32 cellular contexts compared by ENCODE assay signal in the genomic region with DNA sequence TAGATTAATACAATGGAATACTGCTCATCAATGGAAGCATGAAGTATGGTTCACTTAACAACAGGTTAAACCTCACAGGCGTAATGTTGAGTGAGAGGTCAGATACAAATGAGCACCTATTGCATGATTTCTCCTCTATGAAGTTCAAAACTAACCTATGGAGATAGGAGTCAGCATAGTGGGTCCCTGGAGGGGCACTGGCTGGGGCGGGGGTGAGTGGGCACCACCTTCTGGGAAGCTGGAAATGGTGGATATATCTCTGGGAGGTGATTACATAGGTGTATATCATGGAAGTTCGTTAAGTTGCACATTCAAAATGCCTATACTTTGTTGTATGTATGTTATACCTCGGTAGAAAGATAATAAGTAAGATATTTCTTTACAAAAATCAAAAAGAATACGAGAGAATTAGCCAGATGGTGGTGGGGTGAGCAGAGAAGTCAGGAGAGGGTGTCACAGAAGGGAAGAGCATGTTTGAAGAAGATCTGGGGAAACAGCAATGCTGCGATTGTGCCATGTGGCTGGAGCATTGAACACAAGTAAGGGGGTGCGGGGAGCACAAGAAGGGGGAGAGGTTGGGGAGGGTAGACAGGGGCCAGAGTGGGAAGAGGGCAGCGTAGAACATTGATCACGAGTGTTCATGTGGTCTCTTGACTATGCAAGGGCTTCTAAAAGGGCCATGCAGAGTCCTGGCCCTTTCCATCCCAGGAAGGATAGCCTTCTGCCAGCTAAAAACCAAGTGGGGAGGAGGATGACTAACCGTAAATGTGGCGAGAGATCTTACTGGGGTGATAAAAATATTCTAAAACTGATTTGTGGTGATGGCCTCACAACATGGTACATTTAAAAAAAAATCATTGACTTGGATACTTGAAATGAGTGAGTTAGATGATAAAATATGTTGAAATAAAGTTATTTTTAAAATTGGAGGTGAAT. TPM values are rescaled to one million over a fixed set of nuclear protein-coding genes. Genes with fewer than 3 reads are reported as not detected.
DNase-seq lines count a peak whose midpoint lies in the region; ATAC-seq and TF ChIP-seq lines count a peak whose summit lies in the region.
"Had no signal": no experiment of that assay in that cellular context is flagged by ENCODE, and none has a peak within 500 bp of the region (broad histone marks: within the 10 kb centered on the region; RNA-seq: fewer than 3 reads in every experiment).

No MANE protein-coding gene starts in this region.

- no peak overlapping the region for H3K9ac ChIP-seq in mesenchymal stem cell (ENCODE audit: low read length)

- H2AFZ ChIP-seq in mesenchymal stem cell (ENCODE audit: low read depth, low read length) = no peak overlapping the region

- CTCF ChIA-PET in activated CD8-positive, alpha-beta memory T cell treated with anti-CD3 and anti-CD28 coated beads, Interleukin-2, amount 10 ng/mL, durations not matched to agents 7 days and 5 days (lab: Charles Lee) = no interaction called here
- CTCF ChIA-PET in Calu3 (lab: Charles Lee) = no interaction called here

- H3K27me3 Mint-ChIP-seq in activated CD8-positive, alpha-beta memory T cell treated with anti-CD3 and anti-CD28 coated beads, Interleukin-2, amount 10 ng/mL, durations not matched to agents 7 days and 5 days = peaks cover 8% of the 10 kb centered on the region
- no peaks in the 10 kb centered on the region for H3K27me3 Mint-ChIP-seq in Calu3 (ENCODE audit: unreplicated experiment)
- H3K27me3 Mint-ChIP-seq: activated naive CD8-positive, alpha-beta T cell treated with anti-CD3 and anti-CD28 coated beads for 36 hours; CD4-positive, alpha-beta memory T cell; effector memory CD8-positive, alpha-beta T cell; stimulated activated memory B cell treated with anti-CD40 and anti-IgM and Interleukin-4, amounts not matched to agents 10 μg/mL and 1 μg/mL and 100 μg/mL, for 72 hours had no signal

- H2BK120ac ChIP-seq in mesenchymal stem cell (ENCODE audit: low read depth, low read length) = no peak overlapping the region

- peaks cover 0 to 45% of the 10 kb centered on the region in 2 experiments for H3K36me3 ChIP-seq in mesenchymal stem cell (ENCODE audit: control insufficient read depth in 1 of 2, insufficient read depth in 2 of 2, low read depth in 1 of 2, low read length in 2 of 2)
- H3K36me3 ChIP-seq: colonic mucosa, left lung, upper lobe of right lung had no signal

- H4K91ac ChIP-seq in mesenchymal stem cell (ENCODE audit: low read length) = no peak overlapping the region

- H3K4me1 Mint-ChIP-seq in activated CD8-positive, alpha-beta memory T cell treated with anti-CD3 and anti-CD28 coated beads, Interleukin-2, amount 10 ng/mL, durations not matched to agents 7 days and 5 days = no peaks in the 10 kb centered on the region
- peaks cover 15% of the 10 kb centered on the region for H3K4me1 Mint-ChIP-seq in Calu3 (ENCODE audit: low read depth, unreplicated experiment)
- H3K4me1 Mint-ChIP-seq: CD4-positive, alpha-beta memory T cell; mesothelial cell of epicardium; stimulated activated memory B cell treated with anti-CD40 and anti-IgM and Interleukin-4, amounts not matched to agents 10 μg/mL and 1 μg/mL and 100 μg/mL, for 72 hours; T-cell had no signal

- H2BK5ac ChIP-seq in mesenchymal stem cell (ENCODE audit: low read depth, low read length, poor library complexity, severe bottlenecking) = no peak overlapping the region

- H3K9me3 ChIP-seq in mesenchymal stem cell (ENCODE audit: control insufficient read depth, low read length) = no peaks in the 10 kb centered on the region
- H3K9me3 ChIP-seq: colonic mucosa, left lung, upper lobe of right lung had no signal

- H3K27ac Mint-ChIP-seq in activated CD8-positive, alpha-beta memory T cell treated with anti-CD3 and anti-CD28 coated beads, Interleukin-2, amount 10 ng/mL, durations not matched to agents 7 days and 5 days = no peak overlapping the region
- no peak overlapping the region for H3K27ac Mint-ChIP-seq in Calu3 (ENCODE audit: unreplicated experiment)
- H3K27ac Mint-ChIP-seq: activated naive CD8-positive, alpha-beta T cell treated with anti-CD3 and anti-CD28 coated beads for 36 hours; activated T-helper 2 cell treated with anti-CD3 and anti-CD28 coated beads, Interferon-gamma antibody, Interleukin-2, Interleukin-4, amounts not matched to agents 10 μg/mL and 5 μg/mL and 100 μg/mL, durations not matched to agents 14 hours and 24 hours and 36 hours; effector memory CD8-positive, alpha-beta T cell; mesothelial cell of epicardium; naive thymus-derived CD4-positive, alpha-beta T cell; stimulated activated memory B cell treated with anti-CD40 and anti-IgM and Interleukin-4, amounts not matched to agents 10 μg/mL and 1 μg/mL and 100 μg/mL, for 72 hours; T-cell had no signal

- no peak for ATAC-seq in activated CD8-positive, alpha-beta memory T cell treated with anti-CD3 and anti-CD28 coated beads, Interleukin-2, amount 10 ng/mL, durations not matched to agents 7 days and 5 days
- ATAC-seq in HG03039 (IDR thresholded peaks at IDR 0.05; ENCODE audit: unreplicated experiment) = no peak
- ATAC-seq: effector memory CD8-positive, alpha-beta T cell; GM12878; left lung had no signal

- no peak for TF ChIP-seq CTCF in Calu3 (IDR thresholded peaks at IDR 0.05; ENCODE audit: unreplicated experiment)

- H3K79me1 ChIP-seq in mesenchymal stem cell (replicated peaks; ENCODE audit: low read length, poor library complexity, severe bottlenecking) = peaks cover 14% of the 10 kb centered on the region

- no peak overlapping the region for H2BK15ac ChIP-seq in mesenchymal stem cell (ENCODE audit: low read depth, poor library complexity, severe bottlenecking)

- intact Hi-C loops in Calu3 (cut with micrococcal nuclease; ENCODE audit: unreplicated experiment) = no loop called here

- no peak overlapping the region for H3K4me3 ChIP-seq in mesenchymal stem cell (ENCODE audit: insufficient read depth in 1 of 2, low read depth in 1 of 2, low read length in 2 of 2)
- H3K4me3 ChIP-seq: colonic mucosa, GM12878, left lung, upper lobe of right lung had no signal

- WGBS in mesenchymal stem cell = 92% methylated on average over 9 of the region's 11 CpGs

- no peak overlapping the region for H3K18ac ChIP-seq in mesenchymal stem cell (ENCODE audit: low read depth in 1 of 2, low read length in 2 of 2)

- H3K36me3 Mint-ChIP-seq in activated CD8-positive, alpha-beta memory T cell treated with anti-CD3 and anti-CD28 coated beads, Interleukin-2, amount 10 ng/mL, durations not matched to agents 7 days and 5 days = no peaks in the 10 kb centered on the region
- H3K36me3 Mint-ChIP-seq in Calu3 (ENCODE audit: insufficient read depth, unreplicated experiment) = no peaks in the 10 kb centered on the region
- H3K36me3 Mint-ChIP-seq: activated naive CD8-positive, alpha-beta T cell treated with anti-CD3 and anti-CD28 coated beads for 36 hours; CD4-positive, alpha-beta memory T cell; mesothelial cell of epicardium; stimulated activated memory B cell treated with anti-CD40 and anti-IgM and Interleukin-4, amounts not matched to agents 10 μg/mL and 1 μg/mL and 100 μg/mL, for 72 hours; T-cell had no signal

- H4K8ac ChIP-seq in mesenchymal stem cell (ENCODE audit: low read length) = peak overlapping the region; percentile 19

- no peaks in the 10 kb centered on the region for H3K27me3 ChIP-seq in mesenchymal stem cell (ENCODE audit: control insufficient read depth in 1 of 2, insufficient read depth in 1 of 2, low read length in 2 of 2)
- H3K27me3 ChIP-seq: colonic mucosa, left lung, upper lobe of right lung had no signal

- no peak overlapping the region for H3K27ac ChIP-seq in mesenchymal stem cell (ENCODE audit: low read length, poor library complexity, severe bottlenecking)
- H3K27ac ChIP-seq: colonic mucosa, left lung, upper lobe of right lung had no signal

- peak; percentile 26 for DNase-seq in activated CD8-positive, alpha-beta memory T cell treated with anti-CD3 and anti-CD28 coated beads for 24 hours
- no peak for DNase-seq in activated CD8-positive, alpha-beta memory T cell treated with anti-CD3 and anti-CD28 coated beads, Interleukin-2, amount 50 U/mL, for 4 hours
- peak; percentile 38 for DNase-seq in activated CD8-positive, alpha-beta memory T cell treated with anti-CD3 and anti-CD28 coated beads, Interleukin-2, amount 10 ng/mL, durations not matched to agents 7 days and 5 days
- DNase-seq in mesenchymal stem cell (no peak), ureter (ENCODE audit: low spot score) (peak; percentile 7), Calu3 (no peak), dermis blood vessel endothelial cell (no peak)
- DNase-seq: activated CD4-positive, alpha-beta T cell treated with anti-CD3 and anti-CD28 coated beads, Interleukin-2, amount 50 U/mL, for 1 hour; activated CD4-positive, CD25-positive, alpha-beta regulatory T cell; activated naive CD8-positive, alpha-beta T cell treated with anti-CD3 and anti-CD28 coated beads for 36 hours; aorta; colonic mucosa; DMS 273 treated with DMSO at 0.1 percent for 48 hours; effector memory CD8-positive, alpha-beta T cell; left lung; NCI-H1092 treated with DMSO at 0.1 percent for 48 hours; NCI-H1694 treated with DMSO at 0.1 percent for 48 hours; NCI-H446 treated with DMSO at 0.1 percent for 48 hours; NCI-H774; nucleus accumbens; substantia nigra; upper lobe of right lung had no signal

- H3K23ac ChIP-seq in mesenchymal stem cell (ENCODE audit: low read length in 2 of 2) = no peak overlapping the region

- no peak overlapping the region for H3K4me3 Mint-ChIP-seq in activated CD8-positive, alpha-beta memory T cell treated with anti-CD3 and anti-CD28 coated beads, Interleukin-2, amount 10 ng/mL, durations not matched to agents 7 days and 5 days
- H3K4me3 Mint-ChIP-seq in Calu3 (ENCODE audit: low read depth, unreplicated experiment) = no peak overlapping the region
- H3K4me3 Mint-ChIP-seq: activated naive CD8-positive, alpha-beta T cell treated with anti-CD3 and anti-CD28 coated beads for 36 hours; CD4-positive, alpha-beta memory T cell; effector memory CD8-positive, alpha-beta T cell; mesothelial cell of epicardium; naive thymus-derived CD4-positive, alpha-beta T cell; stimulated activated memory B cell treated with anti-CD40 and anti-IgM and Interleukin-4, amounts not matched to agents 10 μg/mL and 1 μg/mL and 100 μg/mL, for 72 hours; T-cell had no signal

- peaks cover 7% of the 10 kb centered on the region for H3K4me1 ChIP-seq in mesenchymal stem cell (ENCODE audit: control insufficient read depth, insufficient read depth, low read depth, low read length)
- H3K4me1 ChIP-seq: colonic mucosa, left lung, upper lobe of right lung had no signal

- no peak overlapping the region for H2BK12ac ChIP-seq in mesenchymal stem cell (ENCODE audit: low read length in 2 of 2)

- H3K4ac ChIP-seq in mesenchymal stem cell (ENCODE audit: low read depth in 1 of 2, low read length in 2 of 2) = no peak overlapping the region

- no peak overlapping the region for H2AK5ac ChIP-seq in mesenchymal stem cell (ENCODE audit: low read length, severe bottlenecking)

- H3K14ac ChIP-seq in mesenchymal stem cell (ENCODE audit: low read length in 2 of 2) = no peak overlapping the region

- no peaks in the 10 kb centered on the region for H3K9me3 Mint-ChIP-seq in activated CD8-positive, alpha-beta memory T cell treated with anti-CD3 and anti-CD28 coated beads, Interleukin-2, amount 10 ng/mL, durations not matched to agents 7 days and 5 days (ENCODE audit: low read depth)
- H3K9me3 Mint-ChIP-seq in Calu3 (ENCODE audit: low read depth, unreplicated experiment) = peaks cover 3% of the 10 kb centered on the region
- H3K9me3 Mint-ChIP-seq: activated T-helper 2 cell treated with anti-CD3 and anti-CD28 coated beads, Interferon-gamma antibody, Interleukin-2, Interleukin-4, amounts not matched to agents 10 μg/mL and 5 μg/mL and 100 μg/mL, durations not matched to agents 14 hours and 24 hours and 36 hours; effector memory CD8-positive, alpha-beta T cell had no signal

- no TSS peak for BruUV-seq in Calu3 (replicated peaks; lab: Mats Ljungman, UMichigan)

- H3K4me2 ChIP-seq in mesenchymal stem cell (ENCODE audit: low read length, poor library complexity, severe bottlenecking) = no peak overlapping the region

RNA-seq across cellular contexts. Expression of a gene that starts 30.2 kb away (rescaled TPM):
- under 1 TPM in 1 of 2 experiments, not detected in 1; 0.02 TPM for total RNA-seq in activated CD8-positive, alpha-beta memory T cell treated with anti-CD3 and anti-CD28 coated beads, Interleukin-2, amount 10 ng/mL, durations not matched to agents 7 days and 5 days
- 146 TPM for polyA plus RNA-seq in mesenchymal stem cell (2013, experiment 1 of 2)
- 150 TPM for polyA plus RNA-seq in mesenchymal stem cell (2013, experiment 2 of 2)
- total RNA-seq in ureter = 22.8 TPM
- not detected in 2 replicates for total RNA-seq in Calu3 (2022)
- 3.4 and 12.9 TPM in 2 replicates for total RNA-seq in dermis blood vessel endothelial cell
- total RNA-seq: CD4-positive, alpha-beta memory T cell; HT-29; SK-MEL-5 had no signal
- polyA plus RNA-seq: CD4-positive, alpha-beta memory T cell had no signal

Comparison
In these comparisons a context has a peak if more than half of its experiments do, and no peak if none do; other contexts are left out.
1. DNase-seq: peak in activated CD8-positive, alpha-beta memory T cell treated with anti-CD3 and anti-CD28 coated beads for 24 hours (single experiment), activated CD8-positive, alpha-beta memory T cell treated with anti-CD3 and anti-CD28 coated beads, Interleukin-2, amount 10 ng/mL, durations not matched to agents 7 days and 5 days (single experiment) and ureter (single experiment); none in activated CD8-positive, alpha-beta memory T cell treated with anti-CD3 and anti-CD28 coated beads, Interleukin-2, amount 50 U/mL, for 4 hours (single experiment), mesenchymal stem cell (single experiment), Calu3 (single experiment) and dermis blood vessel endothelial cell (single experiment).